Comparison of ENCODE assay signal across 24 cellular contexts in the genomic region with DNA sequence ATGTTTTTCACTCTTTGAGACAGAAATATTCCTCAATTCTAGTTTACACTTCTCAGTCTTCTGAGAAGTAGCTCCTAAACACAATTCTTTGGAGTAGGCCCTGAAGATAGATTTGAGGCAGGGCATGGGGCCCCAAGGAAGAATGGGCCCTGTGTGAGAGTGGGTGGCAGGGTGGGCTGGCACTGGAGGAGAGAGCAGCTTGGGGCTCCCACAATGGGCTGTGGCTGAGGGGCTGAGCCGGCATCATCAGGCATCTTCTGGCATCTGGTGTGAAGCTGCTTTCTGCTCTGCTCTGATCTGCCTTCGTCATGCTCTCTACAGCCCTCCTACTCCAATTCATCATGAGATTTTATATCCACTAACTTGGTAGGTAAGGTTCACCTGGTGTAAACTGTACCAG.
DNase-seq lines count a peak whose midpoint lies in the region; ATAC-seq and TF ChIP-seq lines count a peak whose summit lies in the region.
"Had no signal": no experiment of that assay in that cellular context is flagged by ENCODE, and none has a peak within 500 bp of the region (broad histone marks: within the 10 kb centered on the region; RNA-seq: fewer than 3 reads in every experiment).

No MANE protein-coding gene starts in this region.

- no peaks in the 10 kb centered on the region for H3K79me2 ChIP-seq in PC-9 (ENCODE audit: low read depth)

- H3K36me3 Mint-ChIP-seq in CD14-positive monocyte (peaks cover 2 to 3% of the 10 kb centered on the region in 2 donors), osteocyte (ENCODE audit: unreplicated experiment) (no peaks in the 10 kb centered on the region)

- H2AK5ac ChIP-seq in neuronal stem cell (ENCODE audit: low read depth, low read length), result no peak overlapping the region

- no peak overlapping the region for H2BK120ac ChIP-seq in neuronal stem cell (ENCODE audit: low read depth, low read length)

- no peaks in the 10 kb centered on the region for H3K9me3 ChIP-seq in PC-9 (ENCODE audit: insufficient read depth, low read depth)
- H3K9me3 ChIP-seq in gastrocnemius medialis, result no peaks in the 10 kb centered on the region
- no peaks in the 10 kb centered on the region for H3K9me3 ChIP-seq in neuronal stem cell (replicated peaks in 1 of 2; ENCODE audit: control insufficient read depth in 2 of 2, insufficient read depth in 1 of 2, low read depth in 1 of 2, low read length in 2 of 2)
- H3K9me3 ChIP-seq: adrenal gland, tibial artery had no signal

- H3K9me2 ChIP-seq in PC-9 (ENCODE audit: insufficient read depth), result no peaks in the 10 kb centered on the region

- no CpG with 5 or more reads among the region's 2 CpGs for WGBS in neuronal stem cell (ENCODE audit: extremely low coverage in 2 of 2, insufficient read length in 2 of 2, insufficient replicate concordance in 1 of 2), 2 donors

- H4K91ac ChIP-seq in neuronal stem cell (ENCODE audit: low read depth, low read length, poor library complexity), result no peak overlapping the region

- TF ChIP-seq POLR2A in gastrocnemius medialis (IDR thresholded peaks at IDR 0.05), result no peak

- H3K4me3 ChIP-seq in PC-9, result no peak overlapping the region
- no peak overlapping the region for H3K4me3 ChIP-seq in gastrocnemius medialis
- no peak overlapping the region for H3K4me3 ChIP-seq in neuronal stem cell (ENCODE audit: low read length in 2 of 2)
- H3K4me3 ChIP-seq: adrenal gland, tibial artery had no signal

- ATAC-seq in gastrocnemius medialis (no peak), GM19467 (IDR thresholded peaks at IDR 0.05; ENCODE audit: unreplicated experiment) (no peak)
- ATAC-seq: Right ventricle myocardium inferior; stimulated activated naive CD8-positive, alpha-beta T cell treated with anti-CD3 and anti-CD28 coated beads, Interleukin-15, Interleukin-2, amounts not matched to agents 100 U/mL and 50 U/mL, for 24 hours; WTC11 had no signal

- no peaks in the 10 kb centered on the region for H3K79me1 ChIP-seq in neuronal stem cell (ENCODE audit: low read depth, low read length)

- H3K27me3 ChIP-seq in PC-9 (ENCODE audit: insufficient read depth, low read depth) (no peaks in the 10 kb centered on the region), gastrocnemius medialis (no peaks in the 10 kb centered on the region), neuronal stem cell (ENCODE audit: control insufficient read depth in 3 of 3, insufficient read depth in 3 of 3, low read depth in 1 of 3, low read length in 3 of 3) (no peaks in the 10 kb centered on the region)
- H3K27me3 ChIP-seq: adrenal gland, BE2C, brain microvascular endothelial cell had no signal

- H3K4me1 Mint-ChIP-seq in CD14-positive monocyte (peaks cover 82% of the 10 kb centered on the region), osteocyte (ENCODE audit: unreplicated experiment) (peaks cover 18% of the 10 kb centered on the region)
- H3K4me1 Mint-ChIP-seq: activated CD4-positive, alpha-beta T cell treated with anti-CD3 and anti-CD28 coated beads, Interleukin-2, amount 10 ng/mL, durations not matched to agents 7 days and 5 days had no signal

- in situ Hi-C loops in gastrocnemius medialis (cut with MboI; ENCODE audit: low sequenced_read_pairs in 4 of 4), result no loop called here

- no peak overlapping the region for H3K23ac ChIP-seq in neuronal stem cell (ENCODE audit: low read depth, low read length, poor library complexity)

- no peak overlapping the region for H2BK5ac ChIP-seq in neuronal stem cell (ENCODE audit: low read length)

- DNase-seq in CD14-positive monocyte (ENCODE audit: low spot score) (no peak), PC-9 (no peak), islet precursor cell (peak; percentile 33), gastrocnemius medialis (no peak), osteocyte (ENCODE audit: extremely low spot score, unreplicated experiment) (no peak), neuronal stem cell (ENCODE audit: low spot score) (no peak), NCI-H1105 (lab: John Stamatoyannopoulos, UW) (no peak)
- DNase-seq: ACHN; activated CD4-positive, alpha-beta T cell treated with anti-CD3 and anti-CD28 coated beads, Interleukin-2, amount 10 ng/mL, durations not matched to agents 7 days and 5 days; activated naive CD4-positive, alpha-beta T cell treated with anti-CD3 and anti-CD28 coated beads for 36 hours; BE2C; brain microvascular endothelial cell; COR-L47; DMS53; MM.1S; NCI-H1436; NCI-H446 treated with DMSO at 0.1 percent for 48 hours; occipital lobe; stimulated activated naive CD8-positive, alpha-beta T cell treated with anti-CD3 and anti-CD28 coated beads, Interleukin-15, Interleukin-2, amounts not matched to agents 100 U/mL and 50 U/mL, for 24 hours; tibial artery had no signal

- H2BK12ac ChIP-seq in neuronal stem cell (ENCODE audit: low read length), result no peak overlapping the region

- H3K4me1 ChIP-seq in PC-9 (replicated peaks; ENCODE audit: insufficient read depth), result peaks cover 11% of the 10 kb centered on the region
- peaks cover 9 to 22% of the 10 kb centered on the region in 2 donors for H3K4me1 ChIP-seq in gastrocnemius medialis
- no peaks in the 10 kb centered on the region for H3K4me1 ChIP-seq in neuronal stem cell (ENCODE audit: control insufficient read depth in 2 of 2, insufficient read depth in 1 of 2, low read depth in 1 of 2, low read length in 2 of 2)
- H3K4me1 ChIP-seq: adrenal gland, BE2C, tibial artery had no signal

- H2BK15ac ChIP-seq in neuronal stem cell (ENCODE audit: low read length), result no peak overlapping the region

- intact Hi-C loops in CD14-positive monocyte (cut with micrococcal nuclease) (loop anchor here in 1 of 2 donors (1.0 kb wide), 1 partner anchor 9 kb away; no protein-coding TSS in a partner anchor), PC-9 (cut with micrococcal nuclease; ENCODE audit: unreplicated experiment) (no loop called here), gastrocnemius medialis (cut with DNase I; ENCODE audit: low total_unique reads) (no loop called here)

- no TSS peak for BruUV-seq in PC-9 (replicated peaks; lab: Mats Ljungman, UMichigan)

- H3K27me3 Mint-ChIP-seq in CD14-positive monocyte (ENCODE audit: low read depth in 3 of 3), result no peaks in the 10 kb centered on the region
- H3K27me3 Mint-ChIP-seq in osteocyte (ENCODE audit: unreplicated experiment), result no peaks in the 10 kb centered on the region
- H3K27me3 Mint-ChIP-seq: activated CD4-positive, alpha-beta T cell treated with anti-CD3 and anti-CD28 coated beads, Interleukin-2, amount 10 ng/mL, durations not matched to agents 7 days and 5 days had no signal

- H4K8ac ChIP-seq in neuronal stem cell (ENCODE audit: low read depth, low read length), result no peak overlapping the region

- H3K4ac ChIP-seq in neuronal stem cell (ENCODE audit: low read length), result no peak overlapping the region

- H2AFZ ChIP-seq in PC-9, result 0 out of 2 replicates have a peak overlapping the region, but pooled peaks have one; percentile 19
- no peak overlapping the region for H2AFZ ChIP-seq in neuronal stem cell (ENCODE audit: low read length)

- no peaks in the 10 kb centered on the region; the same call in 1 of the 2 replicates for H3F3A ChIP-seq in PC-9 (ENCODE audit: insufficient read depth, low read depth)

- CTCF ChIA-PET in PC-9 (lab: Charles Lee), result no interaction called here

- no peaks in the 10 kb centered on the region for H4K20me1 ChIP-seq in PC-9 (ENCODE audit: insufficient read depth)

- no peak overlapping the region for H3K14ac ChIP-seq in neuronal stem cell (ENCODE audit: low read length)

- peaks cover 0 to 5% (median 4%) of the 10 kb centered on the region in 7 donors for H3K9me3 Mint-ChIP-seq in CD14-positive monocyte
- H3K9me3 Mint-ChIP-seq in osteocyte (ENCODE audit: unreplicated experiment), result peaks cover 9% of the 10 kb centered on the region
- H3K9me3 Mint-ChIP-seq: activated CD4-positive, alpha-beta T cell treated with anti-CD3 and anti-CD28 coated beads, Interleukin-2, amount 10 ng/mL, durations not matched to agents 7 days and 5 days; activated naive CD4-positive, alpha-beta T cell treated with anti-CD3 and anti-CD28 coated beads for 36 hours had no signal

- H3K27ac ChIP-seq in PC-9 (0 out of 2 replicates have a peak overlapping the region, but pooled peaks have one; percentile 6), gastrocnemius medialis (peak overlapping the region in 3 of 4 donors; percentile 32 to 47 (median 33)), neuronal stem cell (replicated peaks; ENCODE audit: low read length) (no peak overlapping the region)
- H3K27ac ChIP-seq: brain microvascular endothelial cell, tibial artery had no signal

- H3K27ac Mint-ChIP-seq in CD14-positive monocyte, result peak overlapping the region; percentile 95 to 99 (median 97)
- H3K27ac Mint-ChIP-seq in osteocyte (ENCODE audit: unreplicated experiment), result no peak overlapping the region
- H3K27ac Mint-ChIP-seq: activated CD4-positive, alpha-beta T cell treated with anti-CD3 and anti-CD28 coated beads, Interleukin-2, amount 10 ng/mL, durations not matched to agents 7 days and 5 days; activated naive CD4-positive, alpha-beta T cell treated with anti-CD3 and anti-CD28 coated beads for 36 hours; WTC11 had no signal

- H3K4me2 ChIP-seq in PC-9 (no peak overlapping the region), neuronal stem cell (ENCODE audit: insufficient read depth, low read length, poor library complexity, severe bottlenecking) (no peak overlapping the region)

- H3K36me3 ChIP-seq in PC-9 (ENCODE audit: low read depth) (no peaks in the 10 kb centered on the region), gastrocnemius medialis (no peaks in the 10 kb centered on the region), neuronal stem cell (replicated peaks in 1 of 2; ENCODE audit: control insufficient read depth in 2 of 2, insufficient read depth in 2 of 2, low read length in 2 of 2) (no peaks in the 10 kb centered on the region)
- H3K36me3 ChIP-seq: adrenal gland, BE2C, brain microvascular endothelial cell, tibial artery had no signal

- no peak overlapping the region for H3K4me3 Mint-ChIP-seq in CD14-positive monocyte
- no peak overlapping the region for H3K4me3 Mint-ChIP-seq in osteocyte (ENCODE audit: unreplicated experiment)
- H3K4me3 Mint-ChIP-seq: activated CD4-positive, alpha-beta T cell treated with anti-CD3 and anti-CD28 coated beads, Interleukin-2, amount 10 ng/mL, durations not matched to agents 7 days and 5 days; activated naive CD4-positive, alpha-beta T cell treated with anti-CD3 and anti-CD28 coated beads for 36 hours; WTC11 had no signal

- TF ChIP-seq CTCF in CD14-positive monocyte (IDR thresholded peaks at IDR 0.05) (no peak), PC-9 (conservative IDR thresholded peaks at IDR 0.05) (no peak), gastrocnemius medialis (IDR thresholded peaks at IDR 0.05 in 4 of 5, conservative IDR thresholded peaks at IDR 0.05 in 1 of 5) (no peak), osteocyte (IDR thresholded peaks at IDR 0.05) (no peak)

- H3K18ac ChIP-seq in neuronal stem cell (ENCODE audit: low read length), result no peak overlapping the region

- no peak overlapping the region for H3K9ac ChIP-seq in neuronal stem cell (ENCODE audit: low read depth, low read length, poor library complexity)

- POLR2A ChIA-PET in PC-9 (lab: Charles Lee; ENCODE audit: unreplicated experiment), result no interaction called here
